8 cellular contexts compared by ENCODE assay signal in the genomic region with DNA sequence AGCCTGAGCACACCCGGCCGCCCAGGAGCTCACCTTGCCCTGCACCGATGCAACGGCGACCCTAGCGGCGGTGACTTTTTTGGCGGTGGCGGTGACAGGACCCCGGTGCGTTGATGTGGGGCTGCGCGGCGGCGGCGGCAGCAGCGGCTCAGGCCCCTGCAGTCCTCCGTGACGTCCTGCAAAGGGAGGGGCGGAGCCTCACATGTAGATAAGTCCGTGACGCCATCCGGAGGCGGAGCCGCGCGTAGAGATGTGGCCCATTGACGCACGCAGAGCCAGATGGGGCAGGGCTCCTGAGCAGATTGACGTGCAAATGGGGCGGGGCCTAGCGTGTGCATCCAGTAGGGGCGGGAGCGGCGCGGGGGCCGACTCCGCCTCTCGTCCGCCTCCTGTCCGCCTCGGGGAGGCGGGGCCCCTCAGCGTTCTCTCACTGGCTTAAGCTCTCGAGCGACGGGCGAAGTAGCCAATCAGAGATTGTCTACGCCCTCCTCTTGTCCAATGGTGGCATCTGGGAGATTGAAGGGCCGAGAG. TPM values are rescaled to one million over a fixed set of nuclear protein-coding genes. Genes with fewer than 3 reads are reported as not detected.
DNase-seq lines count a peak whose midpoint lies in the region; ATAC-seq, FAIRE-seq and TF ChIP-seq lines count a peak whose summit lies in the region.

A gene with protein sequence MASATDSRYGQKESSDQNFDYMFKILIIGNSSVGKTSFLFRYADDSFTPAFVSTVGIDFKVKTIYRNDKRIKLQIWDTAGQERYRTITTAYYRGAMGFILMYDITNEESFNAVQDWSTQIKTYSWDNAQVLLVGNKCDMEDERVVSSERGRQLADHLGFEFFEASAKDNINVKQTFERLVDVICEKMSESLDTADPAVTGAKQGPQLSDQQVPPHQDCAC (minus strand): TSS at position 180 of the 531 bp plus-strand sequence. CDS start 1,302 bp downstream, outside the sequence.

- peak; percentile 90 for TF ChIP-seq EP300 in transverse colon (IDR thresholded peaks at IDR 0.05; ENCODE audit: low read depth)

- CTCF ChIA-PET in T-cell (lab: Charles Lee), result interaction anchor here in 1 of 2 donors (0.6 to 3.5 kb wide), 9 partner anchors 9 to 210 kb away, joined by 3 to 26 read pairs (median 4); a partner anchor contains a TSS

- H3K27ac Mint-ChIP-seq in T-cell, result peak within 1 kb of the TSS; percentile 94 to 95

- no peak within 1 kb of the TSS for H3K23ac ChIP-seq in trophoblast cell (ENCODE audit: low read length)

- H3K4me3 Mint-ChIP-seq in T-cell, result peak within 1 kb of the TSS; percentile 87 to 94 (median 89)

- H3K18ac ChIP-seq in trophoblast cell (ENCODE audit: low read length), result peak within 1 kb of the TSS; percentile 81

- H3K79me2 ChIP-seq in trophoblast cell (ENCODE audit: control insufficient read depth, insufficient read depth, low read length, poor library complexity), result peaks cover 3% of the 10 kb centered on the region

- H3K14ac ChIP-seq in trophoblast cell (ENCODE audit: low read length), result peak within 1 kb of the TSS; percentile 55

- peak within 1 kb of the TSS; percentile 65 for H3K4ac ChIP-seq in trophoblast cell (ENCODE audit: low read depth, low read length)

- TF ChIP-seq POLR2A in GM12892 (IDR thresholded peaks at IDR 0.05; ENCODE audit: low read depth, low read length) (peak; percentile 30; the same call in 1 of the 2 replicates), heart left ventricle (IDR thresholded peaks at IDR 0.05) (peak; percentile 51 to 60), transverse colon (IDR thresholded peaks at IDR 0.05) (peak; percentile 79)

- H3K36me3 ChIP-seq in heart left ventricle, result peaks cover 0 to 26% (median 17%) of the 10 kb centered on the region in 9 donors
- H3K36me3 ChIP-seq in trophoblast cell (ENCODE audit: control insufficient read depth in 1 of 2, insufficient read depth in 2 of 2, low read length in 2 of 2), result no peaks in the 10 kb centered on the region
- H3K36me3 ChIP-seq in transverse colon, result no peaks in the 10 kb centered on the region

- WGBS in heart left ventricle, 4 donors, result 0% methylated on average over 11 to 50 of the region's 50 CpGs
- WGBS in trophoblast cell (ENCODE audit: extremely low coverage, insufficient coverage, insufficient read length), result no CpG with 5 or more reads among the region's 50 CpGs
- WGBS in transverse colon (ENCODE audit: low coverage in 1 of 2), 2 donors, result 0% methylated on average over 50 of the region's 50 CpGs; no CpG with 5 or more reads in 1 of the 2 donors

- peak within 1 kb of the TSS; percentile 87 for H2BK5ac ChIP-seq in trophoblast cell (ENCODE audit: low read depth, low read length, poor library complexity)

- H3K4me1 Mint-ChIP-seq in T-cell, result peaks cover 22 to 30% (median 24%) of the 10 kb centered on the region in 3 donors

- FAIRE-seq in GM12892 (lab: Jason Lieb, UNC), result peak; percentile 99

- peaks cover 3% of the 10 kb centered on the region for H3K36me3 Mint-ChIP-seq in T-cell

- TF ChIP-seq CTCF in heart left ventricle (IDR thresholded peaks at IDR 0.05) (peak in 3 of 12 donors; percentile 6 to 18 (median 14)), transverse colon (IDR thresholded peaks at IDR 0.05) (peak in 2 of 5 experiments; percentile 12 to 35)

- peaks cover 8% of the 10 kb centered on the region for H3K79me1 ChIP-seq in trophoblast cell (ENCODE audit: low read length)

- H2BK12ac ChIP-seq in trophoblast cell (ENCODE audit: low read length), result no peak within 1 kb of the TSS

- peak within 1 kb of the TSS; percentile 80 for H2BK120ac ChIP-seq in trophoblast cell (ENCODE audit: insufficient read depth, low read length, poor library complexity)

- peak within 1 kb of the TSS; percentile 75 for H4K91ac ChIP-seq in trophoblast cell (ENCODE audit: low read depth, low read length)

- peak within 1 kb of the TSS; percentile 4 for H2AK5ac ChIP-seq in trophoblast cell (ENCODE audit: low read length)

- peak within 1 kb of the TSS; percentile 97 for H3K4me2 ChIP-seq in trophoblast cell (ENCODE audit: low read length)

- peak within 1 kb of the TSS; percentile 77 for H2AFZ ChIP-seq in trophoblast cell (ENCODE audit: insufficient read depth, low read length, poor library complexity)

- H3K9me3 ChIP-seq in heart left ventricle (no peaks in the 10 kb centered on the region), trophoblast cell (ENCODE audit: insufficient read depth, low read depth, low read length) (peaks cover 7% of the 10 kb centered on the region), transverse colon (no peaks in the 10 kb centered on the region)

- DNase-seq in GM12892 (ENCODE audit: insufficient read length) (peak; percentile 98), NCI-H146 (lab: John Stamatoyannopoulos, UW) (peak; percentile 100), T-cell (peak; percentile 95 to 100 (median 100)), amniotic epithelial cell (ENCODE audit: low read depth) (peak; percentile 100), heart left ventricle (peak; percentile 100), trophoblast cell (peak; percentile 100), transverse colon (peak; percentile 100)

- H4K8ac ChIP-seq in trophoblast cell (ENCODE audit: low read depth, low read length), result peak within 1 kb of the TSS; percentile 70

- H3K27ac ChIP-seq in heart left ventricle, result peak within 1 kb of the TSS; percentile 96 to 100 (median 98)
- peak within 1 kb of the TSS; percentile 89 for H3K27ac ChIP-seq in trophoblast cell (ENCODE audit: low read depth, low read length)
- peak within 1 kb of the TSS; percentile 90 to 99 (median 96) for H3K27ac ChIP-seq in transverse colon

- peaks cover 0 to 4% (median 0%) of the 10 kb centered on the region in 9 donors for H3K27me3 ChIP-seq in heart left ventricle
- H3K27me3 ChIP-seq in trophoblast cell (ENCODE audit: insufficient read depth, low read length), result no peaks in the 10 kb centered on the region
- H3K27me3 ChIP-seq in transverse colon, result peaks cover 9% of the 10 kb centered on the region

- POLR2A ChIA-PET in T-cell (lab: Charles Lee), result interaction anchor here (0.5 to 0.8 kb wide), 3 partner anchors 76 to 78 kb away, joined by 4 to 5 read pairs (median 4); a partner anchor contains a TSS

- H3K4me1 ChIP-seq in heart left ventricle (peaks cover 0 to 31% (median 22%) of the 10 kb centered on the region in 12 donors), trophoblast cell (ENCODE audit: control insufficient read depth in 1 of 2, insufficient read depth in 2 of 2, low read length in 2 of 2) (peaks cover 9 to 12% of the 10 kb centered on the region in 2 experiments), transverse colon (peaks cover 0 to 27% (median 23%) of the 10 kb centered on the region in 4 donors)

- intact Hi-C loops in heart left ventricle (cut with DNase I) (loop anchor here in 6 of 10 donors (1.0 to 10.0 kb wide), 9 partner anchors 11 to 211 kb away; a partner anchor contains a TSS), transverse colon (cut with DNase I; ENCODE audit: low total_unique reads) (loop anchor here (10.0 kb wide), 1 partner anchor 211 kb away; a partner anchor contains a TSS)

- in situ Hi-C loops in transverse colon (cut with MboI; ENCODE audit: low pct_ligation_motif_present in 1 of 4, low pct_unique_long_range_greater_than_20kb in 1 of 4, low sequenced_read_pairs in 3 of 4), result loop anchor here in 1 of 4 donors (25.0 kb wide), 1 partner anchor 133 kb away; a partner anchor contains a TSS

- H3K9ac ChIP-seq in trophoblast cell (ENCODE audit: low read length), result peak within 1 kb of the TSS; percentile 84

- ATAC-seq in HG02852 (IDR thresholded peaks at IDR 0.05; ENCODE audit: unreplicated experiment) (peak; percentile 83), T-cell (replicated peaks in 1 of 4) (peak; percentile 87 to 93 (median 88)), heart left ventricle (peak; percentile 94 to 96 (median 94))

- peak within 1 kb of the TSS; percentile 56 to 91 (median 76) for H3K4me3 ChIP-seq in heart left ventricle
- H3K4me3 ChIP-seq in trophoblast cell (ENCODE audit: low read depth, low read length), result peak within 1 kb of the TSS; percentile 77
- H3K4me3 ChIP-seq in transverse colon, result peak within 1 kb of the TSS; percentile 66 to 83 (median 75)

- H4K12ac ChIP-seq in trophoblast cell (ENCODE audit: low read depth, low read length), result peak within 1 kb of the TSS; percentile 92

- no peaks in the 10 kb centered on the region for H3K9me3 Mint-ChIP-seq in T-cell

- peaks cover 4 to 8% of the 10 kb centered on the region in 2 donors for H3K27me3 Mint-ChIP-seq in T-cell

RNA-seq across cellular contexts. Expression of the gene that starts here (rescaled TPM):
- 2.2 TPM for polyA plus RNA-seq in GM12892 (2012; ENCODE audit: missing spikeins)
- 1 to 10 TPM; 4.7 to 8.3 (median 5.6) TPM for total RNA-seq in T-cell
- 10 to 100 TPM in 8 of 9 donors, 1 to 10 TPM in 1; 6.9 to 39.2 (median 31.5) TPM for total RNA-seq in heart left ventricle
- 10 to 100 TPM; 17.2 to 20.1 TPM for polyA plus RNA-seq in heart left ventricle
- 2.5 and 3.0 TPM in 2 replicates for polyA plus RNA-seq in trophoblast cell (2013)
- 1 to 10 TPM in 3 of 4 donors, not detected in 1; 2.2 to 8.6 (median 3.8) TPM for total RNA-seq in transverse colon

Comparison
In these comparisons a context has a peak if more than half of its experiments do, and no peak if none do; other contexts are left out.
1. Peak in every context shown above with its lines: DNase-seq, ATAC-seq, H3K4me3 ChIP-seq and H3K27ac ChIP-seq.